In the genomic region with DNA sequence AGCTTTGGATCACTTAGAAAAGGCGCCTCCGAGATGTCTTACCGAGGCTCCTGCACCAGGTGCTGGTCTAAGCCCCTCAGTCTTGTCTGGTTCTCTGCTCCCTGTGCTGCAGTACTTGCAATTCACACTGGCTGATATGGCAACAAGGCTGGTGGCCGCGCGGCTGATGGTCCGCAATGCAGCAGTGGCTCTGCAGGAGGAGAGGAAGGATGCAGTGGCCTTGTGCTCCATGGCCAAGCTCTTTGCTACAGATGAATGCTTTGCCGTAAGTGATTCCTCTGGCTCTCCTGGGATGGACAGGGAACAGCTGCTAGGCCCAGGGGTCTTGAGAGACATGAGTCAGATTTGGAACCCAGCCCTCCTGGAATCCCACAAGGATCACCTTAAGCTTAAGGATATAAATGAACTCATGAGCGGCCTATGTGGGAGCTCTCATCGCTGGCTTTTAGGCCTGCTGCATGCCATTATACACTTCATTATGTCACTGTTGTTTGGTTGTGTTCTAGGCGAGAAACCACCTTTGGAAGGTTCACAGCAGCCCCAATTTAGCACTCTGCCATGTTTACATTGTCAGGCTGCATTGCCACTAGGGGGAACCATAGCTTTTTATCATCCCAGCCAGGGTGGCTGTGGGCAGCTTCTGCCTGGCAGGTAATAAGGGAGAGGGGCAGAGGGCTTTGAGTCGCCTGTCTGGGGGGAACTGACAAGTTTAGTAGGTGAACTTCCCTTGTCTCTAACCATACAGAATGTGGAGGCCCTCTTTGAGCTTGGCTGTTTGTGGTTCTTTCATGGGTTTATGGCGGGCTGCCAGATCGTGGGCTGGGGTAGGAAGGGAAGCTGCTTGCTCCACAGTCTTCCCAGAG, we compare ENCODE assay signal across 8 cellular contexts. TPM values are rescaled to one million over a fixed set of nuclear protein-coding genes. Genes with fewer than 3 reads are reported as not detected.
DNase-seq lines count a peak whose midpoint lies in the region; ATAC-seq and TF ChIP-seq lines count a peak whose summit lies in the region.

No MANE protein-coding gene starts in this region.

- H3K27ac Mint-ChIP-seq in WTC11, result no peak overlapping the region

- TF ChIP-seq CTCF in WTC11 (IDR thresholded peaks at IDR 0.05) (peak; percentile 33; the same call in 1 of the 2 replicates), foreskin fibroblast (IDR thresholded peaks at IDR 0.05; ENCODE audit: low read depth, low read length) (peak; percentile 59), testis (IDR thresholded peaks at IDR 0.05) (peak in 1 of 3 experiments; percentile 30), uterus (IDR thresholded peaks at IDR 0.05) (peak in 1 of 4 experiments; percentile 6)

- no peaks in the 10 kb centered on the region for H3K9me3 ChIP-seq in testis
- no peaks in the 10 kb centered on the region for H3K9me3 ChIP-seq in uterus

- H3K27me3 ChIP-seq in testis, result no peaks in the 10 kb centered on the region
- H3K27me3 ChIP-seq in uterus, result no peaks in the 10 kb centered on the region

- 93 to 95% methylated on average over 13 to 14 of the region's 14 CpGs for WGBS in testis, 2 donors

- peak; percentile 90 for ATAC-seq in WTC11
- ATAC-seq in GM18858 (IDR thresholded peaks at IDR 0.05; ENCODE audit: unreplicated experiment), result no peak

- no peak overlapping the region for H3K4me3 Mint-ChIP-seq in WTC11

- H3K4me1 ChIP-seq in testis (no peaks in the 10 kb centered on the region), uterus (no peaks in the 10 kb centered on the region)

- DNase-seq in NCI-H345 (lab: John Stamatoyannopoulos, UW), result peak; percentile 15
- no peak for DNase-seq in NCI-H345 treated with DMSO at 0.1 percent for 48 hours (lab: John Stamatoyannopoulos, UW; ENCODE audit: unreplicated experiment)
- peak; percentile 32 for DNase-seq in HCEC 1CT
- DNase-seq in WTC11 (ENCODE audit: low spot score), result peak; percentile 58
- DNase-seq in foreskin fibroblast, result peak in 1 of 2 donors; percentile 56
- DNase-seq in testis, result peak; percentile 36
- no peak for DNase-seq in uterus

- peaks cover 51% of the 10 kb centered on the region for H3K36me3 Mint-ChIP-seq in WTC11

- peaks cover 22% of the 10 kb centered on the region for H3K4me1 Mint-ChIP-seq in WTC11

- no peaks in the 10 kb centered on the region for H3K9me3 Mint-ChIP-seq in WTC11

- CTCF ChIA-PET in WTC11 (lab: Charles Lee), result interaction anchor here (0.5 to 6.2 kb wide), 26 partner anchors 8 to 364 kb away, joined by 3 to 57 read pairs (median 4); partner anchors contain the start of genes ACAD8, GLB1L3, NCAPD3 and THYN1

- no peak overlapping the region for H3K27ac ChIP-seq in testis
- no peak overlapping the region for H3K27ac ChIP-seq in uterus

- H3K4me3 ChIP-seq in foreskin fibroblast (ENCODE audit: low read depth in 1 of 2, low read length in 2 of 2) (no peak overlapping the region), testis (no peak overlapping the region), uterus (no peak overlapping the region)

- H3K36me3 ChIP-seq in testis (ENCODE audit: low read depth, missing control alignments), result no peaks in the 10 kb centered on the region
- H3K36me3 ChIP-seq in uterus, result no peaks in the 10 kb centered on the region

- TF ChIP-seq POLR2A in testis (IDR thresholded peaks at IDR 0.05), result no peak
- no peak for TF ChIP-seq POLR2A in uterus (IDR thresholded peaks at IDR 0.05)

- intact Hi-C loops in testis (cut with DNase I; ENCODE audit: low total_unique reads) (no loop called here), uterus (cut with DNase I; ENCODE audit: low total_unique reads) (loop anchor here (10.0 kb wide), 1 partner anchor 47 kb away; no protein-coding TSS in a partner anchor)

- POLR2A ChIA-PET in WTC11 (lab: Charles Lee), result interaction anchor here (1.0 kb wide), 1 partner anchor 14 kb away, joined by 7 read pairs; the partner anchor contains the start of gene GLB1L3

- H3K27me3 Mint-ChIP-seq in WTC11 (ENCODE audit: low read depth), result no peaks in the 10 kb centered on the region

TF ChIP-seq in WTC11, 78 proteins besides CTCF, POLR2A, EP300 and RAD21 (continues in another document):
- TF ChIP-seq ZNF416 (CRISPR knock-in tag; IDR thresholded peaks at IDR 0.05) (no peak), SOX15 (CRISPR knock-in tag; IDR thresholded peaks at IDR 0.05) (no peak), FOXK1 (CRISPR knock-in tag; IDR thresholded peaks at IDR 0.05) (peak; percentile 94), MXD4 (CRISPR knock-in tag; IDR thresholded peaks at IDR 0.05; ENCODE audit: borderline replicate concordance) (no peak), ZNF219 (CRISPR knock-in tag; IDR thresholded peaks at IDR 0.05; ENCODE audit: borderline replicate concordance) (no peak), IRF2 (CRISPR knock-in tag; IDR thresholded peaks at IDR 0.05; ENCODE audit: borderline replicate concordance, low read depth) (no peak), NFYB (CRISPR knock-in tag; conservative IDR thresholded peaks at IDR 0.05; ENCODE audit: low read depth) (no peak)
- TF ChIP-seq, protein P1, sequence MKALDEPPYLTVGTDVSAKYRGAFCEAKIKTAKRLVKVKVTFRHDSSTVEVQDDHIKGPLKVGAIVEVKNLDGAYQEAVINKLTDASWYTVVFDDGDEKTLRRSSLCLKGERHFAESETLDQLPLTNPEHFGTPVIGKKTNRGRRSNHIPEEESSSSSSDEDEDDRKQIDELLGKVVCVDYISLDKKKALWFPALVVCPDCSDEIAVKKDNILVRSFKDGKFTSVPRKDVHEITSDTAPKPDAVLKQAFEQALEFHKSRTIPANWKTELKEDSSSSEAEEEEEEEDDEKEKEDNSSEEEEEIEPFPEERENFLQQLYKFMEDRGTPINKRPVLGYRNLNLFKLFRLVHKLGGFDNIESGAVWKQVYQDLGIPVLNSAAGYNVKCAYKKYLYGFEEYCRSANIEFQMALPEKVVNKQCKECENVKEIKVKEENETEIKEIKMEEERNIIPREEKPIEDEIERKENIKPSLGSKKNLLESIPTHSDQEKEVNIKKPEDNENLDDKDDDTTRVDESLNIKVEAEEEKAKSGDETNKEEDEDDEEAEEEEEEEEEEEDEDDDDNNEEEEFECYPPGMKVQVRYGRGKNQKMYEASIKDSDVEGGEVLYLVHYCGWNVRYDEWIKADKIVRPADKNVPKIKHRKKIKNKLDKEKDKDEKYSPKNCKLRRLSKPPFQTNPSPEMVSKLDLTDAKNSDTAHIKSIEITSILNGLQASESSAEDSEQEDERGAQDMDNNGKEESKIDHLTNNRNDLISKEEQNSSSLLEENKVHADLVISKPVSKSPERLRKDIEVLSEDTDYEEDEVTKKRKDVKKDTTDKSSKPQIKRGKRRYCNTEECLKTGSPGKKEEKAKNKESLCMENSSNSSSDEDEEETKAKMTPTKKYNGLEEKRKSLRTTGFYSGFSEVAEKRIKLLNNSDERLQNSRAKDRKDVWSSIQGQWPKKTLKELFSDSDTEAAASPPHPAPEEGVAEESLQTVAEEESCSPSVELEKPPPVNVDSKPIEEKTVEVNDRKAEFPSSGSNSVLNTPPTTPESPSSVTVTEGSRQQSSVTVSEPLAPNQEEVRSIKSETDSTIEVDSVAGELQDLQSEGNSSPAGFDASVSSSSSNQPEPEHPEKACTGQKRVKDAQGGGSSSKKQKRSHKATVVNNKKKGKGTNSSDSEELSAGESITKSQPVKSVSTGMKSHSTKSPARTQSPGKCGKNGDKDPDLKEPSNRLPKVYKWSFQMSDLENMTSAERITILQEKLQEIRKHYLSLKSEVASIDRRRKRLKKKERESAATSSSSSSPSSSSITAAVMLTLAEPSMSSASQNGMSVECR (CRISPR knock-in tag; IDR thresholded peaks at IDR 0.05; ENCODE audit: borderline replicate concordance), result no peak

RNA-seq across cellular contexts. Expression of gene ACAD8, which starts 8.5 kb away (rescaled TPM):
- 49.4 to 55.2 TPM (median 51.9 TPM) in 3 replicates for total RNA-seq in WTC11 (2021)
- total RNA-seq in testis, result 10 to 100 TPM; 35.1 to 47.9 TPM
- 27.4 TPM for polyA plus RNA-seq in testis (ENCODE audit: insufficient read depth, low read depth, low replicate concordance)
- 10 to 100 TPM; 16.5 to 26.5 (median 21.5) TPM for total RNA-seq in uterus

RNA-seq across cellular contexts. Expression of gene THYN1, which starts 8.7 kb away (rescaled TPM):
- total RNA-seq in WTC11 (2021) (80.2 to 83.8 TPM (median 82.0 TPM) in 3 replicates), testis (10 to 100 TPM; 85.0 to 86.9 TPM), uterus (100 to 1,000 TPM in 1 of 4 donors, 10 to 100 TPM in 3; 49.8 to 143 (median 53.6) TPM)
- 94.0 TPM for polyA plus RNA-seq in testis (ENCODE audit: insufficient read depth, low read depth, low replicate concordance)

RNA-seq across cellular contexts. Expression of gene GLB1L3, which starts 14.3 kb away (rescaled TPM):
- total RNA-seq in WTC11 (2021) (34.6 to 50.2 TPM (median 35.9 TPM) in 3 replicates), testis (10 to 100 TPM; 15.6 to 21.3 TPM), uterus (1 to 10 TPM in 2 of 4 donors, not detected in 2; 1.4 to 7.2 TPM)
- 13.2 TPM for polyA plus RNA-seq in testis (ENCODE audit: insufficient read depth, low read depth, low replicate concordance)

RNA-seq across cellular contexts. Expression of gene VPS26B, which starts 37.4 kb away (rescaled TPM):
- total RNA-seq in WTC11 (2021), result 28.7 to 29.3 TPM (median 29.0 TPM) in 3 replicates
- total RNA-seq in testis, result 10 to 100 TPM; 74.0 to 84.1 TPM
- polyA plus RNA-seq in testis (ENCODE audit: insufficient read depth, low read depth, low replicate concordance), result 54.2 TPM
- total RNA-seq in uterus, result 10 to 100 TPM; 10.6 to 46.5 (median 39.8) TPM

RNA-seq across cellular contexts. Expression of gene NCAPD3, which starts 38.1 kb away (rescaled TPM):
- 46.5 to 63.0 TPM (median 49.1 TPM) in 3 replicates for total RNA-seq in WTC11 (2021)
- total RNA-seq in testis, result 10 to 100 TPM; 69.3 to 82.9 TPM
- 30.8 TPM for polyA plus RNA-seq in testis (ENCODE audit: insufficient read depth, low read depth, low replicate concordance)
- total RNA-seq in uterus, result 10 to 100 TPM in 2 of 4 donors, 1 to 10 TPM in 2; 6.4 to 27.1 (median 9.9) TPM

Comparison
In these comparisons a context has a peak if more than half of its experiments do, and no peak if none do; other contexts are left out.
1. DNase-seq: peak in NCI-H345 (single experiment), HCEC 1CT (single experiment), WTC11 (single experiment) and testis (single experiment); none in NCI-H345 treated with DMSO at 0.1 percent for 48 hours (single experiment) and uterus (0 of 2).